In genomic region chr7:116736927-116737715, GRCh38 we compare ENCODE assay signal across 1 cellular context.
TF ChIP-seq lines count a peak whose summit lies in the region.

No MANE protein-coding gene starts in this region.

TF ChIP-seq in HepG2, 621 proteins besides CTCF, POLR2A, EP300 and RAD21 (continued from another document and continues in another):
- TF ChIP-seq GATAD2A (CRISPR knock-in tag; IDR thresholded peaks at IDR 0.05) (peak; percentile 55), HNRNPUL1 (IDR thresholded peaks at IDR 0.05; ENCODE audit: low read depth, low read length) (no peak), ZNF317 (CRISPR knock-in tag; IDR thresholded peaks at IDR 0.05) (no peak), FOXP4 (CRISPR knock-in tag; IDR thresholded peaks at IDR 0.05) (peak; percentile 27; the same call in 1 of the 2 replicates), ZNF660 (CRISPR knock-in tag; IDR thresholded peaks at IDR 0.05; ENCODE audit: borderline replicate concordance, low read depth) (no peak), ARNT (IDR thresholded peaks at IDR 0.05) (no peak), NR2F6 (IDR thresholded peaks at IDR 0.05) (peak; percentile 62), NR2F6 (CRISPR knock-in tag; IDR thresholded peaks at IDR 0.05) (0 out of 2 replicates have a peak, but pooled peaks have one; percentile 23), HMG20A (CRISPR knock-in tag; IDR thresholded peaks at IDR 0.05; ENCODE audit: borderline replicate concordance) (peak; percentile 57; the same call in 1 of the 2 replicates), ZBTB7A (CRISPR knock-in tag; IDR thresholded peaks at IDR 0.05) (no peak), AHDC1 (CRISPR knock-in tag; IDR thresholded peaks at IDR 0.05; ENCODE audit: borderline replicate concordance) (peak; percentile 71; the same call in 1 of the 2 replicates), ZNF646 (CRISPR knock-in tag; IDR thresholded peaks at IDR 0.05) (no peak), HOXA9 (CRISPR knock-in tag; IDR thresholded peaks at IDR 0.05; ENCODE audit: borderline replicate concordance) (no peak), ZNF784 (CRISPR knock-in tag; IDR thresholded peaks at IDR 0.05; ENCODE audit: borderline replicate concordance) (no peak), PAXIP1 (CRISPR knock-in tag; conservative IDR thresholded peaks at IDR 0.05) (peak; percentile 38; the same call in 1 of the 2 replicates), ZBTB44 (CRISPR knock-in tag; IDR thresholded peaks at IDR 0.05) (no peak), FOXP1 (IDR thresholded peaks at IDR 0.05) (no peak), FOXP1 (CRISPR knock-in tag; IDR thresholded peaks at IDR 0.05) (peak; percentile 33; the same call in 1 of the 2 replicates), JUND (CRISPR knock-in tag; IDR thresholded peaks at IDR 0.05) (no peak), SP4 (CRISPR knock-in tag; IDR thresholded peaks at IDR 0.05) (no peak), RARA (CRISPR knock-in tag; IDR thresholded peaks at IDR 0.05) (peak; percentile 53), RNF2 (conservative IDR thresholded peaks at IDR 0.05; ENCODE audit: low read depth) (no peak), ZNF740 (CRISPR knock-in tag; IDR thresholded peaks at IDR 0.05) (no peak), ZNF615 (CRISPR knock-in tag; IDR thresholded peaks at IDR 0.05; ENCODE audit: borderline replicate concordance) (no peak), THAP7 (CRISPR knock-in tag; IDR thresholded peaks at IDR 0.05) (no peak), FOXK1 (CRISPR knock-in tag; IDR thresholded peaks at IDR 0.05; ENCODE audit: borderline replicate concordance, low read depth) (0 out of 2 replicates have a peak, but pooled peaks have one; percentile 22), ZNF891 (CRISPR knock-in tag; IDR thresholded peaks at IDR 0.05) (no peak), HNF4A (CRISPR knock-in tag; IDR thresholded peaks at IDR 0.05) (peak; percentile 19; the same call in 1 of the 2 replicates), ZKSCAN5 (CRISPR knock-in tag; IDR thresholded peaks at IDR 0.05) (no peak), ZNF18 (CRISPR knock-in tag; IDR thresholded peaks at IDR 0.05; ENCODE audit: insufficient replicate concordance) (no peak)
